Comparison of ENCODE assay signal across 8 cellular contexts in the genomic region with DNA sequence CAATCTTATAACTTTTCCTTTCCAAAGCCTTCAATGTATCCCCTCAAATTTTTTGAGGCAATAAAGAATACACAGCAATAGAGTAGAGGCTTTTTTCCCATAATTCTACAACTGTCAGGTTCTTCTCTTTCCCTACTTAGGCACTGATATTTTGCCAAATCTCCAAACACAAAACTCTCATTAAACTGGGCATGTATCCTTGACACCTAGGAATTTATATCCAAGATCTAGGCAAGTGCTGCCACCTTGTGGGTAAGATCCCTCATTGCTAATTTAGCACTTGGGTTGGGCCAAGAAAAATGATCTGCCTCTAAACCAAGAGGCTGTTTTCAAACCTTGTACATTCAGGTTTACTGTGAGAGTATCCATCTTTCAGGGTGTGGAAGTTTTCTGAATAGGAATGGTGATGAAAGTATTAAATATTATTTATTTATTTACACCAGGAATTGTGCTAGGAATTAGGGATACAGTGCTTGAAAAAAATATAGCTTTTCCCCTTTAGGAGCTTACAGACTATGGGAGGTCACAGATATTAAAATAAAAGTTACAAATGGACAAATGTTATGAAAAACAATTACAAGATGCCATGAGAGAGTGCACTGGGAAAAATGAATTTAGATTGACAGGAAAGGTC. TPM values are rescaled to one million over a fixed set of nuclear protein-coding genes. Genes with fewer than 3 reads are reported as not detected.
DNase-seq lines count a peak whose midpoint lies in the region; ATAC-seq, FAIRE-seq and TF ChIP-seq lines count a peak whose summit lies in the region.

No MANE protein-coding gene starts in this region.

- no peak overlapping the region for H2AK5ac ChIP-seq in H1 (ENCODE audit: low read depth, low read length)

- H2BK5ac ChIP-seq in H1 (ENCODE audit: low read depth, low read length), result no peak overlapping the region

- no peaks in the 10 kb centered on the region for H3K9me3 Mint-ChIP-seq in activated CD4-positive, alpha-beta T cell treated with anti-CD3 and anti-CD28 coated beads for 36 hours (ENCODE audit: low read depth)
- peaks cover 6% of the 10 kb centered on the region for H3K9me3 Mint-ChIP-seq in mesothelial cell of epicardium

- no peak overlapping the region for H3K27ac Mint-ChIP-seq in activated CD4-positive, alpha-beta T cell treated with anti-CD3 and anti-CD28 coated beads for 36 hours
- H3K27ac Mint-ChIP-seq in mesothelial cell of epicardium, result no peak overlapping the region

- ATAC-seq in activated CD4-positive, alpha-beta T cell treated with anti-CD3 and anti-CD28 coated beads for 36 hours, result peak; percentile 39
- ATAC-seq in GM21528 (IDR thresholded peaks at IDR 0.05; ENCODE audit: low FRiP score, unreplicated experiment), result no peak

- no peak overlapping the region for H2BK20ac ChIP-seq in H1 (ENCODE audit: low read length)

- H3K23ac ChIP-seq in H1 (ENCODE audit: insufficient read length), result no peak overlapping the region

- H4K91ac ChIP-seq in H1 (replicated peaks; ENCODE audit: insufficient read length, low read length), result no peak overlapping the region

- peaks cover 18% of the 10 kb centered on the region for H3K36me3 Mint-ChIP-seq in activated CD4-positive, alpha-beta T cell treated with anti-CD3 and anti-CD28 coated beads for 36 hours (ENCODE audit: low read depth)
- H3K36me3 Mint-ChIP-seq in mesothelial cell of epicardium, result peaks cover 42% of the 10 kb centered on the region

- H3K4me1 ChIP-seq in A673 (ENCODE audit: insufficient read depth, low read length, poor library complexity, severe bottlenecking) (no peaks in the 10 kb centered on the region), H1 (replicated peaks in 1 of 4; ENCODE audit: control insufficient read depth in 3 of 4, insufficient read depth in 4 of 4, low read length in 3 of 4) (no peaks in the 10 kb centered on the region)

- TF ChIP-seq CTCF in A673 (conservative IDR thresholded peaks at IDR 0.05; ENCODE audit: low read depth, low read length) (peak; percentile 82), GM12873 (IDR thresholded peaks at IDR 0.05; ENCODE audit: insufficient read depth, low read depth, low read length, missing control alignments) (peak; percentile 72), H1 (IDR thresholded peaks at IDR 0.05; ENCODE audit: control extremely low read depth in 1 of 3, insufficient read depth in 1 of 3, low read depth in 1 of 3, low read length in 3 of 3) (peak in 2 of 3 experiments; percentile 69 to 83; a peak in 3 of 4 replicates), mesothelial cell of epicardium (IDR thresholded peaks at IDR 0.05; ENCODE audit: unreplicated experiment) (peak; percentile 88)

- H3K9me3 ChIP-seq in A673 (ENCODE audit: low read depth, low read length, poor library complexity, severe bottlenecking) (no peaks in the 10 kb centered on the region), H1 (ENCODE audit: insufficient read depth in 2 of 2, low read depth in 1 of 2, low read length in 1 of 2) (no peaks in the 10 kb centered on the region; a peak in 1 of 4 replicates)

- TF ChIP-seq RAD21 in H1 (IDR thresholded peaks at IDR 0.05 in 1 of 2, conservative IDR thresholded peaks at IDR 0.05 in 1 of 2; ENCODE audit: low read depth in 2 of 2, low read length in 2 of 2), result peak; percentile 76 to 84

- no peak overlapping the region for H4K5ac ChIP-seq in H1 (ENCODE audit: insufficient read length, low read depth, low read length)

- H3K4me3 ChIP-seq in A673 (ENCODE audit: low read depth, low read length, poor library complexity, severe bottlenecking) (no peak overlapping the region), H1 (ENCODE audit: extremely low read depth in 1 of 4, insufficient read depth in 2 of 4, low read depth in 3 of 4, low read length in 4 of 4) (no peak overlapping the region)

- 0 out of 2 replicates have a peak, but pooled peaks cover 2% of the 10 kb centered on the region for H3K79me1 ChIP-seq in H1 (ENCODE audit: low read depth, low read length)

- H3K27me3 ChIP-seq in A673 (replicated peaks; ENCODE audit: insufficient read depth, low read depth, low read length, poor library complexity) (no peaks in the 10 kb centered on the region), H1 (replicated peaks in 1 of 4; ENCODE audit: control insufficient read depth in 3 of 4, extremely low read depth in 1 of 4, insufficient read depth in 3 of 4, low read length in 3 of 4) (no peaks in the 10 kb centered on the region)

- no peak overlapping the region for H2BK12ac ChIP-seq in H1 (ENCODE audit: low read depth, low read length)

- FAIRE-seq in H1 (lab: Jason Lieb, UNC), result peak; percentile 70

- intact Hi-C loops in A673 (cut with micrococcal nuclease; ENCODE audit: unreplicated experiment), result loop anchor here (1.0 to 5.0 kb wide), 4 partner anchors 147 to 758 kb away; no protein-coding TSS in a partner anchor
- intact Hi-C loops in activated CD4-positive, alpha-beta T cell treated with anti-CD3 and anti-CD28 coated beads for 36 hours (cut with DNase I, micrococcal nuclease), result loop anchor here (1.0 to 5.0 kb wide), 8 partner anchors 146 to 758 kb away; a partner anchor contains a TSS

- no peak overlapping the region for H3K18ac ChIP-seq in H1 (ENCODE audit: extremely low read depth, low read length)

- peak; percentile 74 for DNase-seq in A673 (ENCODE audit: low spot score)
- DNase-seq in NCI-H2107 treated with DMSO at 0.1 percent for 48 hours (lab: John Stamatoyannopoulos, UW; ENCODE audit: unreplicated experiment), result peak; percentile 32
- peak; percentile 72 for DNase-seq in activated CD4-positive, alpha-beta T cell treated with anti-CD3 and anti-CD28 coated beads for 36 hours
- DNase-seq in H1 (ENCODE audit: low read depth in 1 of 2, low spot score in 2 of 2), result peak in 1 of 2 experiments; percentile 66
- peak in 1 of 2 experiments; percentile 60 for DNase-seq in mesothelial cell of epicardium (ENCODE audit: low spot score in 2 of 2, unreplicated experiment in 2 of 2)
- DNase-seq in superior temporal gyrus (ENCODE audit: extremely low spot score), result peak; percentile 96

- no peak overlapping the region for H2BK120ac ChIP-seq in H1 (replicated peaks; ENCODE audit: low read depth, low read length)

- H3K36me3 ChIP-seq in A673 (ENCODE audit: insufficient read depth, low read length, poor library complexity, severe bottlenecking) (peaks cover 11% of the 10 kb centered on the region), H1 (ENCODE audit: control insufficient read depth in 2 of 4, insufficient read depth in 4 of 4, low read length in 3 of 4) (peaks cover 3 to 29% (median 14%) of the 10 kb centered on the region in 4 experiments; a peak in 6 of 8 replicates)

- no peak for TF ChIP-seq EP300 in H1 (IDR thresholded peaks at IDR 0.05; ENCODE audit: borderline replicate concordance in 1 of 2, low read depth in 2 of 2, low read length in 2 of 2)

- H3K14ac ChIP-seq in H1 (ENCODE audit: insufficient read length), result no peak overlapping the region

- no peaks in the 10 kb centered on the region for H3K23me2 ChIP-seq in H1 (ENCODE audit: low read depth, low read length)

- no peak overlapping the region for H3K27ac ChIP-seq in A673 (ENCODE audit: low read depth, low read length, poor library complexity, severe bottlenecking)
- H3K27ac ChIP-seq in H1 (ENCODE audit: low read depth, low read length), result no peak overlapping the region

- no peak overlapping the region for H2AFZ ChIP-seq in H1 (ENCODE audit: low read length)

- no peak overlapping the region for H3K4ac ChIP-seq in H1 (replicated peaks; ENCODE audit: insufficient read length, low read depth, low read length)

- CTCF ChIA-PET in A673 (lab: Charles Lee) (interaction anchor here (0.6 to 2.2 kb wide), 9 partner anchors 17 to 761 kb away, joined by 3 to 14 read pairs (median 3); a partner anchor contains a TSS), H1 (lab: Charles Lee; ENCODE audit: partially characterized antibody) (interaction anchor here (0.5 to 8.9 kb wide), 44 partner anchors 8 to 758 kb away, joined by 3 to 205 read pairs (median 4); a partner anchor contains a TSS)
- CTCF ChIA-PET in activated CD4-positive, alpha-beta T cell treated with anti-CD3 and anti-CD28 coated beads for 36 hours (lab: Charles Lee), result interaction anchor here (0.6 to 9.0 kb wide), 45 partner anchors 8 to 1946 kb away, joined by 3 to 74 read pairs (median 4); a partner anchor contains a TSS

- no peak overlapping the region for H4K8ac ChIP-seq in H1 (ENCODE audit: extremely low read depth, insufficient read depth, low read length)

- H3K4me1 Mint-ChIP-seq in activated CD4-positive, alpha-beta T cell treated with anti-CD3 and anti-CD28 coated beads for 36 hours, result peaks cover 15% of the 10 kb centered on the region
- H3K4me1 Mint-ChIP-seq in mesothelial cell of epicardium, result no peaks in the 10 kb centered on the region

- no peak overlapping the region for H2BK15ac ChIP-seq in H1 (ENCODE audit: low read length)

- no TSS peak for BruUV-seq in A673 (replicated peaks; lab: Mats Ljungman, UMichigan)

- H3K4me2 ChIP-seq in H1 (ENCODE audit: insufficient read depth in 1 of 2, low read depth in 2 of 2, low read length in 2 of 2), result no peak overlapping the region

- no peak overlapping the region for H3K56ac ChIP-seq in H1 (replicated peaks; ENCODE audit: insufficient read length, low read depth, low read length)

- H3K27me3 Mint-ChIP-seq in activated CD4-positive, alpha-beta T cell treated with anti-CD3 and anti-CD28 coated beads for 36 hours, result no peaks in the 10 kb centered on the region
- H3K27me3 Mint-ChIP-seq in mesothelial cell of epicardium (ENCODE audit: low read depth), result no peaks in the 10 kb centered on the region

- no peak for TF ChIP-seq POLR2A in H1 (IDR thresholded peaks at IDR 0.05; ENCODE audit: control extremely low read depth in 1 of 2, low read depth in 2 of 2, low read length in 2 of 2)

- H3K4me3 Mint-ChIP-seq in activated CD4-positive, alpha-beta T cell treated with anti-CD3 and anti-CD28 coated beads for 36 hours, result no peak overlapping the region
- no peak overlapping the region for H3K4me3 Mint-ChIP-seq in mesothelial cell of epicardium

- no peaks in the 10 kb centered on the region for H3K79me2 ChIP-seq in H1 (ENCODE audit: control insufficient read depth in 1 of 2, insufficient read depth in 2 of 2, low read length in 2 of 2)

- POLR2A ChIA-PET in A673 (lab: Charles Lee; ENCODE audit: low non-redundant PET), result no interaction called here
- POLR2A ChIA-PET in activated CD4-positive, alpha-beta T cell treated with anti-CD3 and anti-CD28 coated beads for 36 hours (lab: Charles Lee), result interaction anchor here (0.6 kb wide), 1 partner anchor 9 kb away, joined by 5 read pairs; no protein-coding TSS in a partner anchor
- POLR2A ChIA-PET in H1 (lab: Charles Lee; ENCODE audit: partially characterized antibody), result interaction anchor here (0.6 to 2.0 kb wide), 4 partner anchors 13 to 273 kb away, joined by 3 to 7 read pairs (median 4); a partner anchor contains a TSS

- H3K9ac ChIP-seq in H1 (replicated peaks in 1 of 4; ENCODE audit: extremely low read depth in 1 of 4, low read depth in 3 of 4, low read length in 3 of 4), result no peak overlapping the region

- peaks cover 0 to 4% of the 10 kb centered on the region in 2 experiments for H4K20me1 ChIP-seq in H1 (replicated peaks in 1 of 2; ENCODE audit: control insufficient read depth in 1 of 2, insufficient read depth in 2 of 2, low read length in 2 of 2)

RNA-seq across cellular contexts. Expression of a gene that starts 17.6 kb away (rescaled TPM):
- total RNA-seq in A673 (2021), result 29.7 and 31.2 TPM in 2 replicates
- 10 to 100 TPM; 12.7 to 15.0 TPM for total RNA-seq in activated CD4-positive, alpha-beta T cell treated with anti-CD3 and anti-CD28 coated beads for 36 hours
- total RNA-seq in H1 (2021; fragmentation: NEBNext Ultra II Directional; extraction: Animal tissue kit (Norgen Biotek cat#: 25700)), result 16.1 and 16.3 TPM in 2 replicates
- 15.6 and 17.5 TPM in 2 replicates for polyA plus RNA-seq in H1 (2011; rRNA removed)
- 19.2 TPM for polyA plus RNA-seq in H1 (2011; cell fraction: cytosol; rRNA removed)
- 28.4 TPM for polyA plus RNA-seq in H1 (2011; cell fraction: nucleus; rRNA removed)
- 12.4 to 17.5 TPM (median 15.4 TPM) in 4 replicates for polyA plus RNA-seq in H1 (2012, experiment 1 of 2)
- 0.88 TPM for polyA plus RNA-seq in H1 (2012, experiment 2 of 2)
- 12.2 TPM for polyA plus RNA-seq in H1 (2013, experiment 1 of 2)
- polyA plus RNA-seq in H1 (2013, experiment 2 of 2), result 10.3 TPM
- polyA minus RNA-seq in H1 (2011; rRNA and poly(A)+ RNA removed), result 32.7 and 33.0 TPM in 2 replicates
- polyA minus RNA-seq in H1 (2011; cell fraction: cytosol; rRNA and poly(A)+ RNA removed), result 15.8 TPM
- 33.1 TPM for polyA minus RNA-seq in H1 (2011; cell fraction: nucleus; rRNA and poly(A)+ RNA removed)
- 35.5 to 37.9 TPM (median 37.3 TPM) in 3 replicates for total RNA-seq in mesothelial cell of epicardium

RNA-seq across cellular contexts. Expression of a gene that starts 18.1 kb away (rescaled TPM):
- total RNA-seq in A673 (2021) (49.8 and 57.9 TPM in 2 replicates), mesothelial cell of epicardium (35.1 to 38.9 TPM (median 38.4 TPM) in 3 replicates)
- total RNA-seq in activated CD4-positive, alpha-beta T cell treated with anti-CD3 and anti-CD28 coated beads for 36 hours, result 10 to 100 TPM; 42.2 to 43.0 TPM
- 54.0 and 57.5 TPM in 2 replicates for total RNA-seq in H1 (2021; fragmentation: NEBNext Ultra II Directional; extraction: Animal tissue kit (Norgen Biotek cat#: 25700))
- polyA plus RNA-seq in H1 (2011; rRNA removed), result 9.9 and 14.7 TPM in 2 replicates
- polyA plus RNA-seq in H1 (2011; cell fraction: cytosol; rRNA removed), result 21.7 TPM
- 14.9 TPM for polyA plus RNA-seq in H1 (2011; cell fraction: nucleus; rRNA removed)
- polyA plus RNA-seq in H1 (2012, experiment 1 of 2), result 25.0 to 49.7 TPM (median 33.9 TPM) in 4 replicates
- 3.0 TPM for polyA plus RNA-seq in H1 (2012, experiment 2 of 2)
- polyA plus RNA-seq in H1 (2013, experiment 1 of 2), result 36.1 TPM
- 30.7 TPM for polyA plus RNA-seq in H1 (2013, experiment 2 of 2)
- polyA minus RNA-seq in H1 (2011; rRNA and poly(A)+ RNA removed), result 40.8 and 48.7 TPM in 2 replicates
- polyA minus RNA-seq in H1 (2011; cell fraction: cytosol; rRNA and poly(A)+ RNA removed), result 31.0 TPM
- polyA minus RNA-seq in H1 (2011; cell fraction: nucleus; rRNA and poly(A)+ RNA removed), result 50.2 TPM
